In genomic region chr10:77973276-77973675, GRCh38 we compare ENCODE assay signal across 16 cellular contexts.
"Had no signal": no experiment of that assay in that cellular context is flagged by ENCODE, and none has a peak within 500 bp of the region (broad histone marks: within the 10 kb centered on the region; RNA-seq: fewer than 3 reads in every experiment).

No MANE protein-coding gene starts in this region.

- ATAC-seq: body of pancreas, left colon, mucosa of descending colon had no signal

- DNase-seq: activated CD4-positive, alpha-beta T cell treated with anti-CD3 and anti-CD28 coated beads, Interleukin-2, amount 10 ng/mL, durations not matched to agents 7 days and 5 days; activated CD4-positive, CD25-positive, alpha-beta regulatory T cell; activated CD8-positive, alpha-beta memory T cell treated with anti-CD3 and anti-CD28 coated beads for 24 hours; activated naive CD4-positive, alpha-beta T cell treated with anti-CD3 and anti-CD28 coated beads, Interleukin-2, amount 50 U/mL, for 16 hours; body of pancreas; dermis blood vessel endothelial cell; immature natural killer cell; left colon; mucosa of descending colon; substantia nigra; upper lobe of left lung had no signal

- H3K4me3 Mint-ChIP-seq: activated CD4-positive, alpha-beta T cell treated with anti-CD3 and anti-CD28 coated beads, Interleukin-2, amount 10 ng/mL, durations not matched to agents 7 days and 5 days; immature natural killer cell; nephron; T-helper 1 cell treated with Interleukin-12 subunit alpha and Interleukin-12 subunit beta and Interleukin-4 antibody, amounts not matched to agents 30 μg/mL and 1 μg/mL, for 36 hours had no signal

- H3K27me3 ChIP-seq: body of pancreas, upper lobe of left lung had no signal

- H3K27me3 Mint-ChIP-seq: activated CD4-positive, alpha-beta T cell treated with anti-CD3 and anti-CD28 coated beads, Interleukin-2, amount 10 ng/mL, durations not matched to agents 7 days and 5 days had no signal

- H3K9me3 ChIP-seq: body of pancreas, mucosa of descending colon, upper lobe of left lung had no signal

- H3K27ac ChIP-seq: body of pancreas, skin epidermis, upper lobe of left lung had no signal

- H3K27ac Mint-ChIP-seq: activated CD4-positive, alpha-beta T cell treated with anti-CD3 and anti-CD28 coated beads, Interleukin-2, amount 10 ng/mL, durations not matched to agents 7 days and 5 days; activated T-helper 2 cell treated with anti-CD3 and anti-CD28 coated beads, Interferon-gamma antibody, Interleukin-2, Interleukin-4, amounts not matched to agents 10 μg/mL and 5 μg/mL and 100 μg/mL, durations not matched to agents 14 hours and 24 hours and 36 hours; T-helper 1 cell treated with Interleukin-12 subunit alpha and Interleukin-12 subunit beta and Interleukin-4 antibody, amounts not matched to agents 30 μg/mL and 1 μg/mL, for 36 hours had no signal

- H3K4me3 ChIP-seq: body of pancreas, lung, mucosa of descending colon, skin epidermis, upper lobe of left lung had no signal

- H3K9me3 Mint-ChIP-seq: activated CD4-positive, alpha-beta T cell treated with anti-CD3 and anti-CD28 coated beads, Interleukin-2, amount 10 ng/mL, durations not matched to agents 7 days and 5 days; activated T-helper 2 cell treated with anti-CD3 and anti-CD28 coated beads, Interferon-gamma antibody, Interleukin-2, Interleukin-4, amounts not matched to agents 10 μg/mL and 5 μg/mL and 100 μg/mL, durations not matched to agents 14 hours and 24 hours and 36 hours; immature natural killer cell; nephron; T-helper 1 cell treated with Interleukin-12 subunit alpha and Interleukin-12 subunit beta and Interleukin-4 antibody, amounts not matched to agents 30 μg/mL and 1 μg/mL, for 36 hours had no signal
